ENCODE assay signal across 14 cellular contexts in genomic region chr16:50697421-50697715, GRCh38. TPM values are rescaled to one million over a fixed set of nuclear protein-coding genes. Genes with fewer than 3 reads are reported as not detected.
DNase-seq lines count a peak whose midpoint lies in the region; ATAC-seq, FAIRE-seq and TF ChIP-seq lines count a peak whose summit lies in the region.
"Had no signal": no experiment of that assay in that cellular context is flagged by ENCODE, and none has a peak within 500 bp of the region (broad histone marks: within the 10 kb centered on the region; RNA-seq: fewer than 3 reads in every experiment).

No MANE protein-coding gene starts in this region.

- TF ChIP-seq POLR2A in HepG2 (IDR thresholded peaks at IDR 0.05; ENCODE audit: insufficient read depth in 1 of 2, low read depth in 2 of 2, low read length in 2 of 2): no peak

- peaks cover 4% of the 10 kb centered on the region for H3K27me3 Mint-ChIP-seq in T-helper 2 cell treated with Interferon-gamma antibody and Interleukin-4, amounts not matched to agents 5 μg/mL and 100 μg/mL, for 36 hours (ENCODE audit: low read depth)
- H3K27me3 Mint-ChIP-seq in activated T-helper 17 cell treated with anti-CD3 and anti-CD28 coated beads, Interleukin-2, amount 50 U/mL, for 72 hours: no peaks in the 10 kb centered on the region
- H3K27me3 Mint-ChIP-seq in stimulated activated naive B cell treated with anti-CD40 and anti-IgM and Interleukin-4, amounts not matched to agents 10 μg/mL and 1 μg/mL and 100 μg/mL, for 72 hours: peaks cover 7 to 11% of the 10 kb centered on the region in 2 donors

- no peaks in the 10 kb centered on the region for H3K79me2 ChIP-seq in HepG2 (ENCODE audit: insufficient read depth, low read length)

- H3K27ac ChIP-seq in HepG2 (ENCODE audit: extremely low read length, insufficient read depth, low read length): no peak overlapping the region

- TF ChIP-seq CTCF in HepG2 (CRISPR knock-in tag; IDR thresholded peaks at IDR 0.05): no peak

- no peaks in the 10 kb centered on the region for H3K9me3 ChIP-seq in HepG2 (ENCODE audit: low read length)
- H3K9me3 ChIP-seq: ovary had no signal

- no peak for FAIRE-seq in HepG2 (lab: Jason Lieb, UNC)
- FAIRE-seq: A204.1 had no signal

- no peak for DNase-seq in T-helper 2 cell treated with Interferon-gamma antibody and Interleukin-4, amounts not matched to agents 5 μg/mL and 100 μg/mL, for 36 hours (ENCODE audit: low spot score)
- DNase-seq in T-helper 2 cell (no peak), HepG2 (ENCODE audit: low spot score) (no peak), EL (no peak), AG08395 (ENCODE audit: low spot score) (no peak)
- no peak for DNase-seq in stimulated activated naive B cell treated with anti-CD40 and anti-IgM and Interleukin-4, amounts not matched to agents 10 μg/mL and 1 μg/mL and 100 μg/mL, for 72 hours
- DNase-seq: activated CD4-positive, alpha-beta T cell treated with anti-CD3 and anti-CD28 coated beads, Interleukin-2, amount 50 U/mL, for 4 hours; cerebellar nuclear complex; NCI-H2171 treated with DMSO at 0.1 percent for 48 hours had no signal

- in situ Hi-C loops in HepG2 (cut with HindIII; ENCODE audit: extremely low pct_ligation_motif_present, low pct_unique_long_range_greater_than_20kb): no loop called here

- H3K9ac ChIP-seq in HepG2 (ENCODE audit: insufficient read depth, low read depth, low read length): no peak overlapping the region

- H3K27ac Mint-ChIP-seq in T-helper 2 cell treated with Interferon-gamma antibody and Interleukin-4, amounts not matched to agents 5 μg/mL and 100 μg/mL, for 36 hours: peak overlapping the region; percentile 85
- peak overlapping the region; percentile 98 for H3K27ac Mint-ChIP-seq in activated T-helper 17 cell treated with anti-CD3 and anti-CD28 coated beads, Interleukin-2, amount 50 U/mL, for 72 hours
- peak overlapping the region; percentile 93 for H3K27ac Mint-ChIP-seq in stimulated activated naive B cell treated with anti-CD40 and anti-IgM and Interleukin-4, amounts not matched to agents 10 μg/mL and 1 μg/mL and 100 μg/mL, for 72 hours

- peaks cover 22% of the 10 kb centered on the region for H3K36me3 Mint-ChIP-seq in T-helper 2 cell treated with Interferon-gamma antibody and Interleukin-4, amounts not matched to agents 5 μg/mL and 100 μg/mL, for 36 hours (ENCODE audit: low read depth)
- peaks cover 83% of the 10 kb centered on the region for H3K36me3 Mint-ChIP-seq in activated T-helper 17 cell treated with anti-CD3 and anti-CD28 coated beads, Interleukin-2, amount 50 U/mL, for 72 hours (ENCODE audit: low read depth)
- peaks cover 12 to 19% of the 10 kb centered on the region in 2 donors for H3K36me3 Mint-ChIP-seq in stimulated activated naive B cell treated with anti-CD40 and anti-IgM and Interleukin-4, amounts not matched to agents 10 μg/mL and 1 μg/mL and 100 μg/mL, for 72 hours

- H3K4me1 Mint-ChIP-seq in T-helper 2 cell treated with Interferon-gamma antibody and Interleukin-4, amounts not matched to agents 5 μg/mL and 100 μg/mL, for 36 hours (ENCODE audit: low read depth): peaks cover 59% of the 10 kb centered on the region
- H3K4me1 Mint-ChIP-seq in activated T-helper 17 cell treated with anti-CD3 and anti-CD28 coated beads, Interleukin-2, amount 50 U/mL, for 72 hours: peaks cover 69% of the 10 kb centered on the region
- peaks cover 67 to 95% of the 10 kb centered on the region in 2 donors for H3K4me1 Mint-ChIP-seq in stimulated activated naive B cell treated with anti-CD40 and anti-IgM and Interleukin-4, amounts not matched to agents 10 μg/mL and 1 μg/mL and 100 μg/mL, for 72 hours

- peaks cover 71% of the 10 kb centered on the region for H3K4me1 ChIP-seq in HepG2 (ENCODE audit: insufficient read depth, low read length)

- no peak for TF ChIP-seq EP300 in HepG2 (IDR thresholded peaks at IDR 0.05; ENCODE audit: low read depth in 2 of 2, low read length in 2 of 2)
- TF ChIP-seq EP300 in HepG2 (CRISPR knock-in tag; IDR thresholded peaks at IDR 0.05; ENCODE audit: borderline replicate concordance): no peak

- BruUV-seq in HepG2 (replicated peaks; lab: Mats Ljungman, UMichigan): no TSS peak

- WGBS in HepG2 (ENCODE audit: low lambda C conversion rate): 98% methylated on average over 5 of the region's 5 CpGs

- no peak for ATAC-seq in activated T-helper 17 cell treated with anti-CD3 and anti-CD28 coated beads, Interleukin-2, amount 50 U/mL, for 72 hours (replicated peaks)
- ATAC-seq in HepG2 (no peak), GM21526 (IDR thresholded peaks at IDR 0.05; ENCODE audit: low FRiP score, unreplicated experiment) (no peak)
- ATAC-seq in stimulated activated naive B cell treated with anti-CD40 and anti-IgM and Interleukin-4, amounts not matched to agents 10 μg/mL and 1 μg/mL and 100 μg/mL, for 72 hours (replicated peaks): no peak

- no peak overlapping the region for H2AFZ ChIP-seq in HepG2 (ENCODE audit: low read length)

- peaks cover 3 to 23% of the 10 kb centered on the region in 2 experiments; a peak in 4 of 5 replicates for H3K27me3 ChIP-seq in HepG2 (ENCODE audit: control insufficient read depth in 1 of 2, insufficient read depth in 2 of 2, low read length in 2 of 2)
- H3K27me3 ChIP-seq: ovary had no signal

- no peaks in the 10 kb centered on the region for H4K20me1 ChIP-seq in HepG2 (ENCODE audit: insufficient read depth, low read length)

- POLR2A ChIA-PET in HepG2 (lab: Yijun Ruan, JAX): interaction anchor here (1.1 to 1.6 kb wide), 3 partner anchors 22 to 44 kb away, joined by 4 to 6 read pairs (median 4); partner anchors contain the start of gene CYLD

- intact Hi-C loops in HepG2 (cut with micrococcal nuclease; ENCODE audit: unreplicated experiment): no loop called here

- peaks cover 8% of the 10 kb centered on the region for H3K9me3 Mint-ChIP-seq in T-helper 2 cell treated with Interferon-gamma antibody and Interleukin-4, amounts not matched to agents 5 μg/mL and 100 μg/mL, for 36 hours
- H3K9me3 Mint-ChIP-seq in activated T-helper 17 cell treated with anti-CD3 and anti-CD28 coated beads, Interleukin-2, amount 50 U/mL, for 72 hours: no peaks in the 10 kb centered on the region
- no peaks in the 10 kb centered on the region for H3K9me3 Mint-ChIP-seq in stimulated activated naive B cell treated with anti-CD40 and anti-IgM and Interleukin-4, amounts not matched to agents 10 μg/mL and 1 μg/mL and 100 μg/mL, for 72 hours

- peak overlapping the region in 1 of 3 experiments; percentile 37; a peak in 1 of 6 replicates for H3K4me3 ChIP-seq in HepG2 (replicated peaks in 1 of 3; ENCODE audit: insufficient read depth in 1 of 3, low read depth in 2 of 3, low read length in 3 of 3)

- peak overlapping the region; percentile 67 for H3K4me2 ChIP-seq in HepG2 (ENCODE audit: low read depth, low read length)

- no peaks in the 10 kb centered on the region for H3K36me3 ChIP-seq in HepG2 (replicated peaks in 1 of 2; ENCODE audit: control insufficient read depth in 1 of 2, insufficient read depth in 2 of 2, low read length in 2 of 2)
- H3K36me3 ChIP-seq: ovary had no signal

- TF ChIP-seq RAD21 in HepG2 (CRISPR knock-in tag; IDR thresholded peaks at IDR 0.05): no peak

- peak overlapping the region; percentile 81 for H3K4me3 Mint-ChIP-seq in T-helper 2 cell treated with Interferon-gamma antibody and Interleukin-4, amounts not matched to agents 5 μg/mL and 100 μg/mL, for 36 hours
- H3K4me3 Mint-ChIP-seq in activated T-helper 17 cell treated with anti-CD3 and anti-CD28 coated beads, Interleukin-2, amount 50 U/mL, for 72 hours: peak overlapping the region; percentile 95
- H3K4me3 Mint-ChIP-seq in stimulated activated naive B cell treated with anti-CD40 and anti-IgM and Interleukin-4, amounts not matched to agents 10 μg/mL and 1 μg/mL and 100 μg/mL, for 72 hours: peak overlapping the region; percentile 85 to 88

- CTCF ChIA-PET in HepG2 (lab: Yijun Ruan, JAX; ENCODE audit: low intra/inter-chr PET ratio, low total read pairs): no interaction called here

RNA-seq across cellular contexts. Expression of gene NOD2, which starts 4.0 kb away (rescaled TPM):
- 10 to 100 TPM in 1 of 2 donors, 1 to 10 TPM in 1; 7.6 to 28.4 TPM for total RNA-seq in activated T-helper 17 cell treated with anti-CD3 and anti-CD28 coated beads, Interleukin-2, amount 50 U/mL, for 72 hours
- total RNA-seq in HepG2 (2016; rRNA removed; fragmentation: Illumina TruSeq; extraction: Trizol): 0.27 and 0.29 TPM in 2 replicates
- 0.18 and 0.20 TPM in 2 replicates for total RNA-seq in HepG2 (2016; cell fraction: cytosol; rRNA removed; fragmentation: Illumina TruSeq; extraction: Trizol; ENCODE audit: low read depth)
- total RNA-seq in HepG2 (2016; cell fraction: insoluble cytoplasmic fraction; rRNA removed; fragmentation: Illumina TruSeq; extraction: Trizol): 0.09 and 0.12 TPM in 2 replicates
- 0.21 TPM in 1 of 2 replicates, not detected in the other for total RNA-seq in HepG2 (2016; cell fraction: membrane; rRNA removed; fragmentation: Illumina TruSeq; extraction: Trizol)
- 0.22 and 0.38 TPM in 2 replicates for total RNA-seq in HepG2 (2016; cell fraction: nucleus; rRNA removed; fragmentation: Illumina TruSeq; extraction: Trizol)
- polyA plus RNA-seq in HepG2 (2011; rRNA removed): 0.76 and 0.81 TPM in 2 replicates
- polyA plus RNA-seq in HepG2 (2011; cell fraction: cytosol; rRNA removed): 0.36 and 0.68 TPM in 2 replicates
- polyA plus RNA-seq in HepG2 (2011; cell fraction: nucleus; rRNA removed): 1.9 and 2.3 TPM in 2 replicates
- 0.19 and 0.29 TPM in 2 replicates for polyA plus RNA-seq in HepG2 (2012)
- 0.02 and 0.03 TPM in 2 replicates for polyA plus RNA-seq in HepG2 (2016; cell fraction: cytosol; fragmentation: Illumina TruSeq; extraction: Trizol; ENCODE audit: low read depth)
- not detected in 2 replicates for polyA plus RNA-seq in HepG2 (2016; cell fraction: insoluble cytoplasmic fraction; fragmentation: Illumina TruSeq; extraction: Trizol; ENCODE audit: low read depth)
- polyA plus RNA-seq in HepG2 (2016; cell fraction: membrane; fragmentation: Illumina TruSeq; extraction: Trizol; ENCODE audit: low read depth): not detected in 2 replicates
- polyA plus RNA-seq in HepG2 (2016; cell fraction: nucleus; fragmentation: Illumina TruSeq; extraction: Trizol; ENCODE audit: insufficient read depth, low read depth): 0.17 and 0.37 TPM in 2 replicates
- 4.8 TPM in 1 of 2 replicates, not detected in the other for polyA minus RNA-seq in HepG2 (2011; rRNA and poly(A)+ RNA removed; ENCODE audit: low replicate concordance)
- polyA minus RNA-seq in HepG2 (2011; cell fraction: cytosol; rRNA and poly(A)+ RNA removed): 0.49 and 1.1 TPM in 2 replicates
- polyA minus RNA-seq in HepG2 (2011; cell fraction: nucleus; rRNA and poly(A)+ RNA removed): 2.1 and 2.3 TPM in 2 replicates
- total RNA-seq: HT1080 had no signal

RNA-seq across cellular contexts. Expression of gene SNX20, which starts 16.3 kb away (rescaled TPM):
- total RNA-seq in activated T-helper 17 cell treated with anti-CD3 and anti-CD28 coated beads, Interleukin-2, amount 50 U/mL, for 72 hours: 10 to 100 TPM; 53.9 to 96.9 TPM
- total RNA-seq in HepG2 (2016; rRNA removed; fragmentation: Illumina TruSeq; extraction: Trizol): not detected in 2 replicates
- not detected in 2 replicates for total RNA-seq in HepG2 (2016; cell fraction: cytosol; rRNA removed; fragmentation: Illumina TruSeq; extraction: Trizol; ENCODE audit: low read depth)
- total RNA-seq in HepG2 (2016; cell fraction: insoluble cytoplasmic fraction; rRNA removed; fragmentation: Illumina TruSeq; extraction: Trizol): not detected in 2 replicates
- total RNA-seq in HepG2 (2016; cell fraction: membrane; rRNA removed; fragmentation: Illumina TruSeq; extraction: Trizol): not detected in 2 replicates
- not detected in 2 replicates for total RNA-seq in HepG2 (2016; cell fraction: nucleus; rRNA removed; fragmentation: Illumina TruSeq; extraction: Trizol)
- not detected in 2 replicates for polyA plus RNA-seq in HepG2 (2011; rRNA removed)
- polyA plus RNA-seq in HepG2 (2011; cell fraction: cytosol; rRNA removed): not detected in 2 replicates
- polyA plus RNA-seq in HepG2 (2011; cell fraction: nucleus; rRNA removed): not detected in 2 replicates
- polyA plus RNA-seq in HepG2 (2012): 0.04 TPM in 1 of 2 replicates, not detected in the other
- polyA plus RNA-seq in HepG2 (2016; cell fraction: cytosol; fragmentation: Illumina TruSeq; extraction: Trizol; ENCODE audit: low read depth): not detected in 2 replicates
- polyA plus RNA-seq in HepG2 (2016; cell fraction: insoluble cytoplasmic fraction; fragmentation: Illumina TruSeq; extraction: Trizol; ENCODE audit: low read depth): not detected in 2 replicates
- polyA plus RNA-seq in HepG2 (2016; cell fraction: membrane; fragmentation: Illumina TruSeq; extraction: Trizol; ENCODE audit: low read depth): not detected in 2 replicates
- not detected in 2 replicates for polyA plus RNA-seq in HepG2 (2016; cell fraction: nucleus; fragmentation: Illumina TruSeq; extraction: Trizol; ENCODE audit: insufficient read depth, low read depth)
- not detected in 2 replicates for polyA minus RNA-seq in HepG2 (2011; rRNA and poly(A)+ RNA removed; ENCODE audit: low replicate concordance)
- polyA minus RNA-seq in HepG2 (2011; cell fraction: cytosol; rRNA and poly(A)+ RNA removed): not detected in 2 replicates
- polyA minus RNA-seq in HepG2 (2011; cell fraction: nucleus; rRNA and poly(A)+ RNA removed): not detected in 2 replicates
- total RNA-seq: HT1080 had no signal

RNA-seq across cellular contexts. Expression of gene CYLD, which starts 44.5 kb away (rescaled TPM):
- total RNA-seq in activated T-helper 17 cell treated with anti-CD3 and anti-CD28 coated beads, Interleukin-2, amount 50 U/mL, for 72 hours: 100 to 1,000 TPM; 112 to 130 TPM
- total RNA-seq in HepG2 (2016; rRNA removed; fragmentation: Illumina TruSeq; extraction: Trizol): 11.4 and 16.0 TPM in 2 replicates
- total RNA-seq in HepG2 (2016; cell fraction: cytosol; rRNA removed; fragmentation: Illumina TruSeq; extraction: Trizol; ENCODE audit: low read depth): 2.6 and 3.0 TPM in 2 replicates
- total RNA-seq in HepG2 (2016; cell fraction: insoluble cytoplasmic fraction; rRNA removed; fragmentation: Illumina TruSeq; extraction: Trizol): 14.3 and 16.1 TPM in 2 replicates
- total RNA-seq in HepG2 (2016; cell fraction: membrane; rRNA removed; fragmentation: Illumina TruSeq; extraction: Trizol): 10.5 and 11.2 TPM in 2 replicates
- 12.3 and 12.6 TPM in 2 replicates for total RNA-seq in HepG2 (2016; cell fraction: nucleus; rRNA removed; fragmentation: Illumina TruSeq; extraction: Trizol)
- 6.0 and 6.1 TPM in 2 replicates for polyA plus RNA-seq in HepG2 (2011; rRNA removed)
- polyA plus RNA-seq in HepG2 (2011; cell fraction: cytosol; rRNA removed): 3.1 and 4.8 TPM in 2 replicates
- polyA plus RNA-seq in HepG2 (2011; cell fraction: nucleus; rRNA removed): 5.0 and 7.6 TPM in 2 replicates
- polyA plus RNA-seq in HepG2 (2012): 6.2 and 8.4 TPM in 2 replicates
- 1.7 and 1.8 TPM in 2 replicates for polyA plus RNA-seq in HepG2 (2016; cell fraction: cytosol; fragmentation: Illumina TruSeq; extraction: Trizol; ENCODE audit: low read depth)
- polyA plus RNA-seq in HepG2 (2016; cell fraction: insoluble cytoplasmic fraction; fragmentation: Illumina TruSeq; extraction: Trizol; ENCODE audit: low read depth): 9.7 and 10.4 TPM in 2 replicates
- 4.9 and 6.5 TPM in 2 replicates for polyA plus RNA-seq in HepG2 (2016; cell fraction: membrane; fragmentation: Illumina TruSeq; extraction: Trizol; ENCODE audit: low read depth)
- 9.6 and 11.6 TPM in 2 replicates for polyA plus RNA-seq in HepG2 (2016; cell fraction: nucleus; fragmentation: Illumina TruSeq; extraction: Trizol; ENCODE audit: insufficient read depth, low read depth)
- 5.0 and 11.2 TPM in 2 replicates for polyA minus RNA-seq in HepG2 (2011; rRNA and poly(A)+ RNA removed; ENCODE audit: low replicate concordance)
- 5.4 and 7.9 TPM in 2 replicates for polyA minus RNA-seq in HepG2 (2011; cell fraction: cytosol; rRNA and poly(A)+ RNA removed)
- polyA minus RNA-seq in HepG2 (2011; cell fraction: nucleus; rRNA and poly(A)+ RNA removed): 39.4 and 52.8 TPM in 2 replicates

Comparison
In these comparisons a context has a peak if more than half of its experiments do, and no peak if none do; other contexts are left out.
1. RNA of gene NOD2, which starts 4.0 kb away (total RNA-seq): 7.6 to 28.4 TPM in activated T-helper 17 cell treated with anti-CD3 and anti-CD28 coated beads, Interleukin-2, amount 50 U/mL, for 72 hours; 0.09 to 0.38 TPM in HepG2; every median in the first group is over 4 times any median in the second.
2. RNA of gene SNX20, which starts 16.3 kb away (total RNA-seq): 53.9 to 96.9 TPM in activated T-helper 17 cell treated with anti-CD3 and anti-CD28 coated beads, Interleukin-2, amount 50 U/mL, for 72 hours; not detected in HepG2; every median in the first group is over 10 times any median in the second.
3. Peak in every context shown above with its lines, with median percentiles within 50 percentile points of each other: H3K27ac Mint-ChIP-seq and H3K4me3 Mint-ChIP-seq.